Comparison of ENCODE assay signal across 9 cellular contexts in the genomic region with DNA sequence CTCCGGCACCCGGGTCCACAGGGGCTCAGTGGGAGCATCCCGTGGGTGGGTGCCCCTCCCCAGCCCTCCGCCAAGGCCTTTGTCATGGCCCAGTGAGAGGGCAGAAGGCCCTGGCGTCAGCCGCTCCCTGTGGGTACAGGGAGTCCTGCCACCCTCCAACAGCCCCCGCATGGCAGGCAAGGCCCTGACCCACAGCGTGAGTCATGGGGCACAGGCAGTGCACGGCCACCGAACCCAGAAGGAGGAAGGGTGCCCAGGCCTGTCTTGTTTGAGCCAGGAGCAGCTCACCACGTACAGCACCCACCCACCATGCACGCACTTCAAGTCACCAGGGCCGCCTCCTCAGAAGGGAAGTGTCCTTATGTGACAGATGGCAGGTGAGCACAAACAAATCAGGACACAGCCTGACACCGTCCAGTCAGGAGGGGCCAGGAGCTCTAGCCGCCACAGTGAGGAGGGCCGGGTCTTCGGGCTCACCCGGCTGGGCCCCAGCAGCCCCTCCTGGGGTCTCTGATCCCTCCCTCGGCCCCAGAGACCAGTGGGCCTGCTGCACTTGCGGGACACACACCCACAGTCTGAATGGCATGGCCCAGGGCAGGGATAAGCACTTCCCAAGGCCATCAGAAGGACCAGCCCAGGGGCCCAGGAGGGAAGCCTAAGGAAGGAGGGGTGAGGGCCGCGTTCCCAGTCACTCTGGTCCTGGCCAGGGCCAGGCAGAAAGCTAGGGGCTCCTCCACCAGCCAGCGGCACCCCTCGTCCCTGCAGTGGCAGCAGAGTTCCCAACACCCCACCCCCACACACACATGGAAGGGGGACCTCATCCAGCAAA. TPM values are rescaled to one million over a fixed set of nuclear protein-coding genes. Genes with fewer than 3 reads are reported as not detected.
A peak's percentile ranks its signal among the peaks of the same experiment; 100 is the strongest.
DNase-seq lines count a peak whose midpoint lies in the region; ATAC-seq and TF ChIP-seq lines count a peak whose summit lies in the region.
"Had no signal": no experiment of that assay in that cellular context is flagged by ENCODE, and none has a peak within 500 bp of the region (broad histone marks: within the 10 kb centered on the region; RNA-seq: fewer than 3 reads in every experiment).

No MANE protein-coding gene starts in this region.

- H3K9me3 ChIP-seq in CD4-positive, alpha-beta memory T cell (ENCODE audit: control insufficient read depth in 1 of 2, low read length in 2 of 2) = no peaks in the 10 kb centered on the region

- H4K5ac ChIP-seq in mesendoderm (ENCODE audit: low read length) = no peak overlapping the region

- H3K27me3 ChIP-seq in CD4-positive, alpha-beta memory T cell (ENCODE audit: insufficient read depth, low read length) = no peaks in the 10 kb centered on the region
- no peaks in the 10 kb centered on the region for H3K27me3 ChIP-seq in mesendoderm (ENCODE audit: insufficient read depth, low read length, poor library complexity)

- peak; percentile 40 for ATAC-seq in GM21515 (IDR thresholded peaks at IDR 0.05; ENCODE audit: unreplicated experiment)

- no peaks in the 10 kb centered on the region for H3K36me3 ChIP-seq in CD4-positive, alpha-beta memory T cell (ENCODE audit: insufficient read depth, low read length)
- H3K36me3 ChIP-seq in mesendoderm (ENCODE audit: control insufficient read depth, insufficient read depth, low read length) = no peaks in the 10 kb centered on the region

- H4K8ac ChIP-seq in mesendoderm (ENCODE audit: low read depth, low read length) = no peak overlapping the region

- POLR2A ChIA-PET in CD4-positive, alpha-beta memory T cell (lab: Charles Lee; ENCODE audit: partially characterized antibody) = interaction anchor here (0.6 to 7.9 kb wide), 8 partner anchors 14 to 1010 kb away, joined by 3 to 72 read pairs (median 4); partner anchors contain the start of genes BIN1, ERCC3, IWS1 and UGGT1

- H3K4me2 ChIP-seq in mesendoderm (ENCODE audit: low read length) = no peak overlapping the region

- peaks cover 0 to 14% of the 10 kb centered on the region in 2 donors for H3K36me3 Mint-ChIP-seq in CD4-positive, alpha-beta memory T cell

- peak overlapping the region; percentile 92 to 96 (median 94) for H3K4me3 Mint-ChIP-seq in CD4-positive, alpha-beta memory T cell
- H3K4me3 Mint-ChIP-seq: brain had no signal

- TF ChIP-seq POLR2A in erythroblast (IDR thresholded peaks at IDR 0.05; ENCODE audit: low read length) = no peak

- H2BK15ac ChIP-seq in mesendoderm (replicated peaks; ENCODE audit: low read depth) = no peak overlapping the region

- no CpG with 5 or more reads among the region's 24 CpGs for WGBS in mesendoderm (ENCODE audit: extremely low coverage, insufficient coverage, low lambda C conversion rate)

- H2BK5ac ChIP-seq in mesendoderm (ENCODE audit: low read length) = no peak overlapping the region

- H3K4ac ChIP-seq in mesendoderm (ENCODE audit: low read depth, low read length) = no peak overlapping the region

- H3K4me1 ChIP-seq in CD4-positive, alpha-beta memory T cell (ENCODE audit: insufficient read depth, low read length) = peaks cover 88% of the 10 kb centered on the region
- H3K4me1 ChIP-seq in mesendoderm (ENCODE audit: control insufficient read depth, low read depth, low read length) = peaks cover 11% of the 10 kb centered on the region

- intact Hi-C loops in CD4-positive, alpha-beta memory T cell (cut with micrococcal nuclease) = loop anchor here (1.0 to 10.0 kb wide), 6 partner anchors 13 to 444 kb away; partner anchors contain the start of genes BIN1, ERCC3, IWS1 and PROC

- no peak overlapping the region for H3K23ac ChIP-seq in mesendoderm (ENCODE audit: low read length)

- H3K9me3 Mint-ChIP-seq in CD4-positive, alpha-beta memory T cell = no peaks in the 10 kb centered on the region

- H3K79me2 ChIP-seq in mesendoderm (ENCODE audit: control insufficient read depth, insufficient read depth, low read length) = no peaks in the 10 kb centered on the region

- peaks cover 9% of the 10 kb centered on the region for H3K79me1 ChIP-seq in mesendoderm (ENCODE audit: low read length)

- CTCF ChIA-PET in CD4-positive, alpha-beta memory T cell (lab: Charles Lee; ENCODE audit: partially characterized antibody) = interaction anchor here (1.0 to 7.9 kb wide), 5 partner anchors 9 to 447 kb away, joined by 3 to 74 read pairs (median 3); no protein-coding TSS in a partner anchor

- no peak overlapping the region for H3K18ac ChIP-seq in mesendoderm (ENCODE audit: low read length)

- no peak overlapping the region for H3K9ac ChIP-seq in mesendoderm (ENCODE audit: low read length)

- peak; percentile 45 to 72 (median 60) for DNase-seq in CD4-positive, alpha-beta memory T cell
- DNase-seq in M059J (ENCODE audit: low read depth) (peak; percentile 38), mesendoderm (no peak), DMS 273 treated with DMSO at 0.1 percent for 48 hours (lab: John Stamatoyannopoulos, UW) (no peak), erythroblast (lab: John Stamatoyannopoulos, UW) (no peak)
- peak; percentile 40 for DNase-seq in activated T-helper 9 cell treated with anti-CD3 and anti-CD28 coated beads, Interleukin-2, amount 50 U/mL, for 16 hours (ENCODE audit: low read depth)

- peaks cover 51 to 93% (median 71%) of the 10 kb centered on the region in 4 donors for H3K4me1 Mint-ChIP-seq in CD4-positive, alpha-beta memory T cell

- no peaks in the 10 kb centered on the region for H3K27me3 Mint-ChIP-seq in CD4-positive, alpha-beta memory T cell
- H3K27me3 Mint-ChIP-seq: brain had no signal

- H2AK5ac ChIP-seq in mesendoderm (ENCODE audit: low read length) = no peak overlapping the region

- peak overlapping the region; percentile 91 for H3K4me3 ChIP-seq in CD4-positive, alpha-beta memory T cell (ENCODE audit: low read length in 2 of 2)
- H3K4me3 ChIP-seq in mesendoderm (ENCODE audit: low read length) = no peak overlapping the region

- peak overlapping the region; percentile 46 for H3K56ac ChIP-seq in mesendoderm (ENCODE audit: low read length)

- peak overlapping the region; percentile 96 to 98 (median 97) for H3K27ac Mint-ChIP-seq in CD4-positive, alpha-beta memory T cell

- H3K27ac ChIP-seq in CD4-positive, alpha-beta memory T cell (ENCODE audit: low read depth, low read length) = peak overlapping the region; percentile 83
- H3K27ac ChIP-seq in mesendoderm (ENCODE audit: low read depth, low read length) (no peak overlapping the region), temporal lobe (ENCODE audit: low read depth, low read length) (peak overlapping the region; percentile 94)

- H2BK120ac ChIP-seq in mesendoderm (ENCODE audit: low read depth, low read length) = no peak overlapping the region

RNA-seq across cellular contexts. Expression of gene BIN1, which starts 25.8 kb away (rescaled TPM):
- total RNA-seq in CD4-positive, alpha-beta memory T cell = 100 to 1,000 TPM in 1 of 2 experiments, 10 to 100 TPM in 1; 99.4 to 103 TPM
- 100 to 1,000 TPM; 141 to 163 TPM for polyA plus RNA-seq in CD4-positive, alpha-beta memory T cell
- 36.3 and 51.1 TPM in 2 replicates for total RNA-seq in M059J (2014; rRNA removed; shearing (Covaris generic))
- polyA plus RNA-seq in mesendoderm (2013, experiment 1 of 2) = 18.7 TPM
- polyA plus RNA-seq in mesendoderm (2013, experiment 2 of 2) = 20.2 TPM
- 42.8 TPM for total RNA-seq in temporal lobe

Comparison
In these comparisons a context has a peak if more than half of its experiments do, and no peak if none do; other contexts are left out.
1. DNase-seq: peak in CD4-positive, alpha-beta memory T cell (5 of 5), M059J (single experiment) and activated T-helper 9 cell treated with anti-CD3 and anti-CD28 coated beads, Interleukin-2, amount 50 U/mL, for 16 hours (single experiment); none in mesendoderm (single experiment), DMS 273 treated with DMSO at 0.1 percent for 48 hours (single experiment) and erythroblast (0 of 2).